In the genomic region with DNA sequence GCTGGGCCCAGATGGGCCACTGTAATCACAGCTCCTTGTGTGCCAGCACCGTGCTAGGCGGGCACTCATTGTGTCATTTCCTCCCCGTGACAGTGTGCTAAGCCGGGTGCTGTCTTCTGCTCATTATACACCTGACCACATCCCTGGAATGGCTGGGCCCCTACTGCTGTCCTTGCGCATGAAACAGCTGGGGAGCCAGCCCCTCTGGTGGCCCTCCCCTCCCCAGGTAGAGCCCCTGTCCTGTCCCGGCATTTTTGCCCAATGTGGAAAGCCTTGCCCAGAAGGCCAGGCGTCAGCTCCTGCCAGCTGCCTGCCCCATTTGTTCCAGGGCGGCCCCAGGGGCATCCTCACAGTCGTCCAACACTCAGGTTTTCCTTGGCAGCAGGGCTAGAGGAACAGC, we compare ENCODE assay signal across 2 cellular contexts.
TF ChIP-seq lines count a peak whose summit lies in the region.

No MANE protein-coding gene starts in this region.

TF ChIP-seq in HEK293, 187 proteins besides CTCF, POLR2A, EP300 and RAD21:
- TF ChIP-seq GLIS2 (tag by site-specific recombination; IDR thresholded peaks at IDR 0.05) (0 out of 2 replicates have a peak, but pooled peaks have one; percentile 14), ZSCAN16 (tag by site-specific recombination; IDR thresholded peaks at IDR 0.05) (no peak), SP2 (tag by site-specific recombination; IDR thresholded peaks at IDR 0.05) (peak; percentile 7; the same call in 1 of the 2 replicates), KLF10 (tag by site-specific recombination; IDR thresholded peaks at IDR 0.05) (no peak), ZFP69B (tag by site-specific recombination; IDR thresholded peaks at IDR 0.05) (no peak), ZNF248 (tag by site-specific recombination; IDR thresholded peaks at IDR 0.05) (no peak), ZFP3 (tag by site-specific recombination; IDR thresholded peaks at IDR 0.05; ENCODE audit: low read depth) (no peak)
- TF ChIP-seq, protein P1, sequence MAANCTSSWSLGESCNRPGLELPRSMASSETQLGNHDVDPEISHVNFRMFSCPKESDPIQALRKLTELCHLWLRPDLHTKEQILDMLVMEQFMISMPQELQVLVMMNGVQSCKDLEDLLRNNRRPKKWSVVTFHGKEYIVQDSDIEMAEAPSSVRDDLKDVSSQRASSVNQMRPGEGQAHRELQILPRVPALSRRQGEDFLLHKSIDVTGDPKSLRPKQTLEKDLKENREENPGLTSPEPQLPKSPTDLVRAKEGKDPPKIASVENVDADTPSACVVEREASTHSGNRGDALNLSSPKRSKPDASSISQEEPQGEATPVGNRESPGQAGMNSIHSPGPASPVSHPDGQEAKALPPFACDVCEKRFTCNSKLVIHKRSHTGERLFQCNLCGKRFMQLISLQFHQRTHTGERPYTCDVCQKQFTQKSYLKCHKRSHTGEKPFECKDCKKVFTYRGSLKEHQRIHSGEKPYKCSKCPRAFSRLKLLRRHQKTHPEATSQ (tag by site-specific recombination; IDR thresholded peaks at IDR 0.05), result no peak
- TF ChIP-seq, protein P2, sequence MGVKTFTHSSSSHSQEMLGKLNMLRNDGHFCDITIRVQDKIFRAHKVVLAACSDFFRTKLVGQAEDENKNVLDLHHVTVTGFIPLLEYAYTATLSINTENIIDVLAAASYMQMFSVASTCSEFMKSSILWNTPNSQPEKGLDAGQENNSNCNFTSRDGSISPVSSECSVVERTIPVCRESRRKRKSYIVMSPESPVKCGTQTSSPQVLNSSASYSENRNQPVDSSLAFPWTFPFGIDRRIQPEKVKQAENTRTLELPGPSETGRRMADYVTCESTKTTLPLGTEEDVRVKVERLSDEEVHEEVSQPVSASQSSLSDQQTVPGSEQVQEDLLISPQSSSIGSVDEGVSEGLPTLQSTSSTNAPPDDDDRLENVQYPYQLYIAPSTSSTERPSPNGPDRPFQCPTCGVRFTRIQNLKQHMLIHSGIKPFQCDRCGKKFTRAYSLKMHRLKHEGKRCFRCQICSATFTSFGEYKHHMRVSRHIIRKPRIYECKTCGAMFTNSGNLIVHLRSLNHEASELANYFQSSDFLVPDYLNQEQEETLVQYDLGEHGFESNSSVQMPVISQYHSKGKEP (tag by site-specific recombination; IDR thresholded peaks at IDR 0.05), result no peak
- TF ChIP-seq, protein P3, sequence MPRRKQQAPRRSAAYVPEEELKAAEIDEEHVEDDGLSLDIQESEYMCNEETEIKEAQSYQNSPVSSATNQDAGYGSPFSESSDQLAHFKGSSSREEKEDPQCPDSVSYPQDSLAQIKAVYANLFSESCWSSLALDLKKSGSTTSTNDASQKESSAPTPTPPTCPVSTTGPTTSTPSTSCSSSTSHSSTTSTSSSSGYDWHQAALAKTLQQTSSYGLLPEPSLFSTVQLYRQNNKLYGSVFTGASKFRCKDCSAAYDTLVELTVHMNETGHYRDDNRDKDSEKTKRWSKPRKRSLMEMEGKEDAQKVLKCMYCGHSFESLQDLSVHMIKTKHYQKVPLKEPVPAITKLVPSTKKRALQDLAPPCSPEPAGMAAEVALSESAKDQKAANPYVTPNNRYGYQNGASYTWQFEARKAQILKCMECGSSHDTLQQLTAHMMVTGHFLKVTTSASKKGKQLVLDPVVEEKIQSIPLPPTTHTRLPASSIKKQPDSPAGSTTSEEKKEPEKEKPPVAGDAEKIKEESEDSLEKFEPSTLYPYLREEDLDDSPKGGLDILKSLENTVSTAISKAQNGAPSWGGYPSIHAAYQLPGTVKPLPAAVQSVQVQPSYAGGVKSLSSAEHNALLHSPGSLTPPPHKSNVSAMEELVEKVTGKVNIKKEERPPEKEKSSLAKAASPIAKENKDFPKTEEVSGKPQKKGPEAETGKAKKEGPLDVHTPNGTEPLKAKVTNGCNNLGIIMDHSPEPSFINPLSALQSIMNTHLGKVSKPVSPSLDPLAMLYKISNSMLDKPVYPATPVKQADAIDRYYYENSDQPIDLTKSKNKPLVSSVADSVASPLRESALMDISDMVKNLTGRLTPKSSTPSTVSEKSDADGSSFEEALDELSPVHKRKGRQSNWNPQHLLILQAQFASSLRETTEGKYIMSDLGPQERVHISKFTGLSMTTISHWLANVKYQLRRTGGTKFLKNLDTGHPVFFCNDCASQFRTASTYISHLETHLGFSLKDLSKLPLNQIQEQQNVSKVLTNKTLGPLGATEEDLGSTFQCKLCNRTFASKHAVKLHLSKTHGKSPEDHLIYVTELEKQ (tag by site-specific recombination; IDR thresholded peaks at IDR 0.05; ENCODE audit: borderline replicate concordance), result no peak
- TF ChIP-seq, protein P4, sequence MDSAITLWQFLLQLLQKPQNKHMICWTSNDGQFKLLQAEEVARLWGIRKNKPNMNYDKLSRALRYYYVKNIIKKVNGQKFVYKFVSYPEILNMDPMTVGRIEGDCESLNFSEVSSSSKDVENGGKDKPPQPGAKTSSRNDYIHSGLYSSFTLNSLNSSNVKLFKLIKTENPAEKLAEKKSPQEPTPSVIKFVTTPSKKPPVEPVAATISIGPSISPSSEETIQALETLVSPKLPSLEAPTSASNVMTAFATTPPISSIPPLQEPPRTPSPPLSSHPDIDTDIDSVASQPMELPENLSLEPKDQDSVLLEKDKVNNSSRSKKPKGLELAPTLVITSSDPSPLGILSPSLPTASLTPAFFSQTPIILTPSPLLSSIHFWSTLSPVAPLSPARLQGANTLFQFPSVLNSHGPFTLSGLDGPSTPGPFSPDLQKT (IDR thresholded peaks at IDR 0.05; ENCODE audit: borderline replicate concordance, low read depth, low read length), result no peak
- TF ChIP-seq, protein P5, sequence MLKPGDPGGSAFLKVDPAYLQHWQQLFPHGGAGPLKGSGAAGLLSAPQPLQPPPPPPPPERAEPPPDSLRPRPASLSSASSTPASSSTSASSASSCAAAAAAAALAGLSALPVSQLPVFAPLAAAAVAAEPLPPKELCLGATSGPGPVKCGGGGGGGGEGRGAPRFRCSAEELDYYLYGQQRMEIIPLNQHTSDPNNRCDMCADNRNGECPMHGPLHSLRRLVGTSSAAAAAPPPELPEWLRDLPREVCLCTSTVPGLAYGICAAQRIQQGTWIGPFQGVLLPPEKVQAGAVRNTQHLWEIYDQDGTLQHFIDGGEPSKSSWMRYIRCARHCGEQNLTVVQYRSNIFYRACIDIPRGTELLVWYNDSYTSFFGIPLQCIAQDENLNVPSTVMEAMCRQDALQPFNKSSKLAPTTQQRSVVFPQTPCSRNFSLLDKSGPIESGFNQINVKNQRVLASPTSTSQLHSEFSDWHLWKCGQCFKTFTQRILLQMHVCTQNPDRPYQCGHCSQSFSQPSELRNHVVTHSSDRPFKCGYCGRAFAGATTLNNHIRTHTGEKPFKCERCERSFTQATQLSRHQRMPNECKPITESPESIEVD (tag by site-specific recombination; IDR thresholded peaks at IDR 0.05), result no peak
- TF ChIP-seq, protein P6, sequence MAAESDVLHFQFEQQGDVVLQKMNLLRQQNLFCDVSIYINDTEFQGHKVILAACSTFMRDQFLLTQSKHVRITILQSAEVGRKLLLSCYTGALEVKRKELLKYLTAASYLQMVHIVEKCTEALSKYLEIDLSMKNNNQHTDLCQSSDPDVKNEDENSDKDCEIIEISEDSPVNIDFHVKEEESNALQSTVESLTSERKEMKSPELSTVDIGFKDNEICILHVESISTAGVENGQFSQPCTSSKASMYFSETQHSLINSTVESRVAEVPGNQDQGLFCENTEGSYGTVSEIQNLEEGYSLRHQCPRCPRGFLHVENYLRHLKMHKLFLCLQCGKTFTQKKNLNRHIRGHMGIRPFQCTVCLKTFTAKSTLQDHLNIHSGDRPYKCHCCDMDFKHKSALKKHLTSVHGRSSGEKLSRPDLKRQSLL (tag by site-specific recombination; IDR thresholded peaks at IDR 0.05), result no peak

TF ChIP-seq in SK-N-SH, 30 proteins besides CTCF, POLR2A, EP300 and RAD21:
- TF ChIP-seq, protein P7, sequence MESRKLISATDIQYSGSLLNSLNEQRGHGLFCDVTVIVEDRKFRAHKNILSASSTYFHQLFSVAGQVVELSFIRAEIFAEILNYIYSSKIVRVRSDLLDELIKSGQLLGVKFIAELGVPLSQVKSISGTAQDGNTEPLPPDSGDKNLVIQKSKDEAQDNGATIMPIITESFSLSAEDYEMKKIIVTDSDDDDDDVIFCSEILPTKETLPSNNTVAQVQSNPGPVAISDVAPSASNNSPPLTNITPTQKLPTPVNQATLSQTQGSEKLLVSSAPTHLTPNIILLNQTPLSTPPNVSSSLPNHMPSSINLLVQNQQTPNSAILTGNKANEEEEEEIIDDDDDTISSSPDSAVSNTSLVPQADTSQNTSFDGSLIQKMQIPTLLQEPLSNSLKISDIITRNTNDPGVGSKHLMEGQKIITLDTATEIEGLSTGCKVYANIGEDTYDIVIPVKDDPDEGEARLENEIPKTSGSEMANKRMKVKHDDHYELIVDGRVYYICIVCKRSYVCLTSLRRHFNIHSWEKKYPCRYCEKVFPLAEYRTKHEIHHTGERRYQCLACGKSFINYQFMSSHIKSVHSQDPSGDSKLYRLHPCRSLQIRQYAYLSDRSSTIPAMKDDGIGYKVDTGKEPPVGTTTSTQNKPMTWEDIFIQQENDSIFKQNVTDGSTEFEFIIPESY (IDR thresholded peaks at IDR 0.05; ENCODE audit: borderline replicate concordance, low read depth), result no peak
- no peak for TF ChIP-seq RFX5 (IDR thresholded peaks at IDR 0.05; ENCODE audit: low read length)
- no peak for TF ChIP-seq MEF2A (IDR thresholded peaks at IDR 0.05; ENCODE audit: borderline replicate concordance, low read depth)
- TF ChIP-seq JUND (IDR thresholded peaks at IDR 0.05), result no peak
- no peak for TF ChIP-seq GABPA (IDR thresholded peaks at IDR 0.05; ENCODE audit: low read depth)
- TF ChIP-seq, protein P8, sequence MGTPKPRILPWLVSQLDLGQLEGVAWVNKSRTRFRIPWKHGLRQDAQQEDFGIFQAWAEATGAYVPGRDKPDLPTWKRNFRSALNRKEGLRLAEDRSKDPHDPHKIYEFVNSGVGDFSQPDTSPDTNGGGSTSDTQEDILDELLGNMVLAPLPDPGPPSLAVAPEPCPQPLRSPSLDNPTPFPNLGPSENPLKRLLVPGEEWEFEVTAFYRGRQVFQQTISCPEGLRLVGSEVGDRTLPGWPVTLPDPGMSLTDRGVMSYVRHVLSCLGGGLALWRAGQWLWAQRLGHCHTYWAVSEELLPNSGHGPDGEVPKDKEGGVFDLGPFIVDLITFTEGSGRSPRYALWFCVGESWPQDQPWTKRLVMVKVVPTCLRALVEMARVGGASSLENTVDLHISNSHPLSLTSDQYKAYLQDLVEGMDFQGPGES (IDR thresholded peaks at IDR 0.05; ENCODE audit: low read depth, low read length), result no peak
- no peak for TF ChIP-seq MXI1 (IDR thresholded peaks at IDR 0.05; ENCODE audit: low read depth, low read length)
- no peak for TF ChIP-seq ELF1 (IDR thresholded peaks at IDR 0.05)
- TF ChIP-seq, protein P9, sequence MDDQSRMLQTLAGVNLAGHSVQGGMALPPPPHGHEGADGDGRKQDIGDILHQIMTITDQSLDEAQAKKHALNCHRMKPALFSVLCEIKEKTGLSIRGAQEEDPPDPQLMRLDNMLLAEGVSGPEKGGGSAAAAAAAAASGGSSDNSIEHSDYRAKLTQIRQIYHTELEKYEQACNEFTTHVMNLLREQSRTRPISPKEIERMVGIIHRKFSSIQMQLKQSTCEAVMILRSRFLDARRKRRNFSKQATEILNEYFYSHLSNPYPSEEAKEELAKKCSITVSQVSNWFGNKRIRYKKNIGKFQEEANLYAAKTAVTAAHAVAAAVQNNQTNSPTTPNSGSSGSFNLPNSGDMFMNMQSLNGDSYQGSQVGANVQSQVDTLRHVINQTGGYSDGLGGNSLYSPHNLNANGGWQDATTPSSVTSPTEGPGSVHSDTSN (IDR thresholded peaks at IDR 0.05), result no peak
